In the genomic region with DNA sequence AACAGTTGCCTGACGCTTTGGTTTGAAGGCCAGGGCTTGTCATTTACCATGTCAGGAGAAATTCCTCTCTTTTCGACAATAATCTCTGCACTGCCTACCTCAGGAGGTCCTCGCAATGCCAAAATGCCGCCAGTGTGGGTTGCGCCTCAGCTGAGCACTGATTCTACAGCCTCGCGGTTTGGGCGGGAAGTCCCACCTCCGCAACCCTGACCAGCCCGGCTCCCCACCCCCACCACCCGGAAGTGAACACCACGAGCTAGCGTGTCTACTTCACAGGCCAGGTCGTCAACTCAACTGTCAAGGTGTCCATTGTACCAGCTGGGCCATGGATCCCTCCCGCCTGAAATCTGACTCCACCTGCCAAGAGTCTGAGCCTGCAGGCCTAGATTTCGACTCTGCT, we compare ENCODE assay signal across 26 cellular contexts. TPM values are rescaled to one million over a fixed set of nuclear protein-coding genes. Genes with fewer than 3 reads are reported as not detected.
"Had no signal": no experiment of that assay in that cellular context is flagged by ENCODE, and none has a peak within 500 bp of the region (broad histone marks: within the 10 kb centered on the region; RNA-seq: fewer than 3 reads in every experiment).

TSS of gene TPD52L3 (plus strand) at position 273 of the 400 bp plus-strand sequence. CDS start 221 bp downstream, outside the sequence.

- DNase-seq: KBM-7, NCI-H1048, NCI-H1105, NCI-H1417, NCI-H1436 treated with DMSO at 0.1 percent for 48 hours, NCI-H1694, NCI-H187 treated with DMSO at 0.1 percent for 48 hours, NCI-H2029 treated with DMSO at 0.1 percent for 48 hours, NCI-H2171, NCI-H226, NCI-H446, NCI-H510A, NCI-H524 treated with DMSO at 0.1 percent for 48 hours, NCI-H69, NCI-H774, Right ventricle myocardium superior, RPMI8226, SIG-M5 had no signal

- H3K27me3 ChIP-seq: SJSA1 had no signal

- H3K4me1 ChIP-seq: SJSA1 had no signal

- H3K9me3 ChIP-seq: SJSA1 had no signal

- FAIRE-seq: HTR-8/SVneo, RCC 7860 had no signal

- H3K27ac ChIP-seq: HL-60, SJSA1, SK-N-MC had no signal

- H3K36me3 ChIP-seq: SJSA1 had no signal

- H3K4me3 ChIP-seq: SJSA1, SK-N-MC had no signal

RNA-seq across cellular contexts. Expression of gene TPD52L3, which starts in this region (rescaled TPM):
- total RNA-seq: LHCN-M2, MCF 10A, Right ventricle myocardium superior, SJSA1 had no signal
- polyA plus RNA-seq: IgD-negative memory B cell had no signal
